Comparison of ENCODE assay signal across 7 cellular contexts in the genomic region with DNA sequence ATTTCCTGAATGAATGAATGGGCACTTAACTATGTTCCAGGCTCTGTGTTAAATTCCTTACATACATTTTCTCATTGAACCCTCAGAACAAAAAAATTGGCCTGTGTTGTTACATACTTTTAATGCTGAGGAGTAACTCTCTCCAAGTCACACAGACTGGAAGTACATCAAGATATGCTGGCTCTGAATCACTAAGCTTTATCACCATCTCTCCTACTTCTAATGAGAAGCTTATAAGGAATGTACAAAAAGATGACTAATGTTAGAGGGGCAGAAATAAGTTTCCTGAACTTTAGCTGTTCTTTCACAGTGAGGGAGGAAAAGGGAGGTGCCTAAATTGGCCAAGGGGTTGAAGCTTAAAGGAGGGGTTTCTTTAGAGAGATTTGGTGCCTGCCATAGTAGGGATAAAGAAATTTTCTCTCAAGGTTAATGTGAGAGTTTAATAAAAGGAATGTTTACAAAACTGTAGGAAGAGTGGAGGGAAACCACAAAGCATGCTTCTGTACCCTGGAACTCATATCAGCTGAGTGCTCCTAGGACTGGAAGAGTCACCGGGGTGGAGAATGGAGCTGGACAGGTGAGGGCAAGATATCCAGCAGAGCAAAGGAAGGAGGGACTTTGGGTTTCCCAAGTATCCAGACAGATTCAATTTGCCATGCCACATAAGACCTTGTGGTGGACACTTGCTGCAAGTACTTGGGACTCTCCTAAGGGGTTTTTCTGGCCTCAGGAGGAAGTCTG.
DNase-seq lines count a peak whose midpoint lies in the region; ATAC-seq, FAIRE-seq and TF ChIP-seq lines count a peak whose summit lies in the region.
"Not testable (repeated sequence)": the region's sequence is repeated elsewhere in the genome, so short reads cannot be mapped to it uniquely, and the experiment has no call there.

No MANE protein-coding gene starts in this region.

- H3K36me3 Mint-ChIP-seq in HFFc6 (ENCODE audit: low read depth); astrocyte (ENCODE audit: low read depth, unreplicated experiment): not testable (repeated sequence)

- H3K36me3 ChIP-seq in BJ (ENCODE audit: control insufficient read depth, insufficient read depth, low read length); Panc1 (ENCODE audit: control insufficient read depth, insufficient read depth, low read length); astrocyte (ENCODE audit: insufficient read depth, low read length); left lung; smooth muscle cell (ENCODE audit: low read depth): not testable (repeated sequence)

- WGBS in smooth muscle cell (ENCODE audit: low lambda C conversion rate), result 74% methylated on average over 1 of the region's 1 CpG

- intact Hi-C loops in Panc1 (cut with micrococcal nuclease; ENCODE audit: unreplicated experiment); left lung (cut with DNase I): not testable (repeated sequence)

- not testable (repeated sequence) for H3K79me2 ChIP-seq in astrocyte (ENCODE audit: insufficient read depth, low read length); smooth muscle cell (ENCODE audit: low read depth)

- H3K4me1 ChIP-seq in Panc1 (ENCODE audit: control insufficient read depth, insufficient read depth, low read length); astrocyte (ENCODE audit: insufficient read depth, low read length); left lung; smooth muscle cell (ENCODE audit: low read depth): not testable (repeated sequence)

- not testable (repeated sequence) for H4K20me1 ChIP-seq in astrocyte (ENCODE audit: insufficient read depth, low read length); smooth muscle cell (ENCODE audit: low read depth)

- ATAC-seq in Panc1, result peak; percentile 53; the same call in 1 of the 2 replicates
- ATAC-seq in left lung, result peak; percentile 71

- H3K4me1 Mint-ChIP-seq in HFFc6 (ENCODE audit: low read depth), result peaks cover 30% of the 10 kb centered on the region
- peaks cover 10% of the 10 kb centered on the region for H3K4me1 Mint-ChIP-seq in astrocyte (ENCODE audit: low read depth, unreplicated experiment)

- DNase-seq in BJ (ENCODE audit: low read depth) (peak; percentile 0), HFFc6 (peak; percentile 44), astrocyte (ENCODE audit: low read depth) (peak; percentile 0), fibroblast of mammary gland (ENCODE audit: low read depth) (peak; percentile 74)
- not testable (repeated sequence) for DNase-seq in Panc1 (ENCODE audit: low read depth, low spot score); left lung; smooth muscle cell (lab: John Stamatoyannopoulos, UW; ENCODE audit: unreplicated experiment)

- TF ChIP-seq CTCF in BJ (IDR thresholded peaks at IDR 0.05; ENCODE audit: insufficient read depth, low read depth, low read length); HFFc6 (IDR thresholded peaks at IDR 0.05); Panc1 (IDR thresholded peaks at IDR 0.05); astrocyte (IDR thresholded peaks at IDR 0.05; ENCODE audit: insufficient read depth, low read depth, low read length); fibroblast of mammary gland (conservative IDR thresholded peaks at IDR 0.05; ENCODE audit: control insufficient read depth, insufficient read depth, low read depth, low read length); left lung (IDR thresholded peaks at IDR 0.05); smooth muscle cell (IDR thresholded peaks at IDR 0.05; ENCODE audit: borderline replicate concordance, insufficient read depth, poor library complexity, severe bottlenecking): not testable (repeated sequence)

- not testable (repeated sequence) for BruUV-seq in Panc1 (replicated peaks; lab: Mats Ljungman, UMichigan)

- FAIRE-seq in astrocyte (lab: Jason Lieb, UNC), result not testable (repeated sequence)

- H2AFZ ChIP-seq in astrocyte (ENCODE audit: low read depth, low read length); smooth muscle cell (ENCODE audit: low read depth): not testable (repeated sequence)

- not testable (repeated sequence) for H3K4me2 ChIP-seq in astrocyte (ENCODE audit: low read length); smooth muscle cell

- POLR2A ChIA-PET in BJ (lab: Charles Lee); Panc1 (lab: Charles Lee): not testable (repeated sequence)

- H3K27me3 Mint-ChIP-seq in HFFc6 (ENCODE audit: insufficient read depth); astrocyte (ENCODE audit: low read depth, unreplicated experiment): not testable (repeated sequence)

- not testable (repeated sequence) for H3K4me3 Mint-ChIP-seq in HFFc6; astrocyte (ENCODE audit: unreplicated experiment)

- H3K9ac ChIP-seq in astrocyte (ENCODE audit: low read length); smooth muscle cell (ENCODE audit: low read depth): not testable (repeated sequence)

- H3K9me3 Mint-ChIP-seq in HFFc6; astrocyte (ENCODE audit: unreplicated experiment): not testable (repeated sequence)

- H3K27me3 ChIP-seq in BJ (ENCODE audit: control insufficient read depth, insufficient read depth, low read length); Panc1 (ENCODE audit: control insufficient read depth, insufficient read depth, low read length); astrocyte (ENCODE audit: insufficient read depth, low read length); left lung; smooth muscle cell (ENCODE audit: low read depth): not testable (repeated sequence)

- not testable (repeated sequence) for H3K27ac ChIP-seq in Panc1 (ENCODE audit: low read length); astrocyte (ENCODE audit: low read depth, low read length); left lung
- H3K27ac ChIP-seq in smooth muscle cell (ENCODE audit: low read depth), result peak overlapping the region; percentile 43

- not testable (repeated sequence) for H3K9me3 ChIP-seq in Panc1 (ENCODE audit: control insufficient read depth, insufficient read depth, low read depth, low read length); astrocyte (ENCODE audit: insufficient read depth, low read depth, low read length); smooth muscle cell (replicated peaks; ENCODE audit: low read depth)
- peaks cover 0 to 12% of the 10 kb centered on the region in 2 donors for H3K9me3 ChIP-seq in left lung

- H3K4me3 ChIP-seq in BJ (ENCODE audit: low read depth, low read length); Panc1 (ENCODE audit: low read depth in 2 of 2, low read length in 2 of 2); astrocyte (ENCODE audit: insufficient read depth, low read depth, low read length); fibroblast of mammary gland (ENCODE audit: control insufficient read depth, low read depth, low read length); left lung; smooth muscle cell: not testable (repeated sequence)

- H3K27ac Mint-ChIP-seq in HFFc6 (peak overlapping the region; percentile 63), astrocyte (ENCODE audit: unreplicated experiment) (peak overlapping the region; percentile 21)

- not testable (repeated sequence) for H3F3A ChIP-seq in smooth muscle cell (ENCODE audit: low read depth)

- in situ Hi-C loops in Panc1 (cut with HindIII; ENCODE audit: low pct_unique_long_range_greater_than_20kb, low sequenced_read_pairs), result not testable (repeated sequence)

- CTCF ChIA-PET in BJ (lab: Yijun Ruan, JAX); Panc1 (lab: Charles Lee): not testable (repeated sequence)
